ENCODE assay signal across 34 cellular contexts in the genomic region with DNA sequence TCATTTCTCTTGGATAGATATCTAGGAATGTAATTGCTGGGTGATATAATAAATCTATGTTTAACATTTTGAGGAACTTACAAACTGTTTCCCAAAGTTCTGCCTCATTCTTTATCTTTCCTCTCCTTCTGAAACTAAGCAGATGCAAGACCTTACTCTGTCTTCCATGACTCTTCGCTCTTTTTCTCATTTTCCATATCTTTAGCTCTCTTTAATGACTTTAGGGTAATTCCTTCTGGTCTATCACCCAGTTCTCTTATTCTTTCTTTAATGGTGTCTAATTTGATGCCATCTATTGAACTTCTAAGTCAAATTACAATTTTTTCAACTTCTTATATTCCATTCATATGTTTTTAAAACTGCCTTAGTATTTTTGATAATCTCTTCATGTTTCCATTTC.
"Had no signal": no experiment of that assay in that cellular context is flagged by ENCODE, and none has a peak within 500 bp of the region (broad histone marks: within the 10 kb centered on the region; RNA-seq: fewer than 3 reads in every experiment).

No MANE protein-coding gene starts in this region.

- H3K36me3 ChIP-seq: MG63 had no signal

- DNase-seq: Karpas-422, Kasumi-1, MG63, MM.1S, MV-4-11, NCI-H1048, NCI-H1092, NCI-H1092 treated with DMSO at 0.1 percent for 48 hours, NCI-H1105, NCI-H1105 treated with DMSO at 0.1 percent for 48 hours, NCI-H1417, NCI-H1417 treated with DMSO at 0.1 percent for 48 hours, NCI-H1436, NCI-H1436 treated with DMSO at 0.1 percent for 48 hours, NCI-H146, NCI-H1694, NCI-H1694 treated with DMSO at 0.1 percent for 48 hours, NCI-H187, NCI-H187 treated with DMSO at 0.1 percent for 48 hours, NCI-H1930, NCI-H2029, NCI-H2081, NCI-H2081 treated with DMSO at 0.1 percent for 48 hours, NCI-H2107, NCI-H2171, NCI-H2171 treated with DMSO at 0.1 percent for 48 hours, NCI-H2227 treated with DMSO at 0.1 percent for 48 hours, NCI-H226, NCI-H345, NCI-H446, NCI-H446 treated with DMSO at 0.1 percent for 48 hours, NCI-H510A, NCI-H510A treated with DMSO at 0.1 percent for 48 hours, NCI-H524 had no signal

- H3K27me3 ChIP-seq: MG63 had no signal

- H3K4me3 ChIP-seq: MG63 had no signal
